In the genomic region with DNA sequence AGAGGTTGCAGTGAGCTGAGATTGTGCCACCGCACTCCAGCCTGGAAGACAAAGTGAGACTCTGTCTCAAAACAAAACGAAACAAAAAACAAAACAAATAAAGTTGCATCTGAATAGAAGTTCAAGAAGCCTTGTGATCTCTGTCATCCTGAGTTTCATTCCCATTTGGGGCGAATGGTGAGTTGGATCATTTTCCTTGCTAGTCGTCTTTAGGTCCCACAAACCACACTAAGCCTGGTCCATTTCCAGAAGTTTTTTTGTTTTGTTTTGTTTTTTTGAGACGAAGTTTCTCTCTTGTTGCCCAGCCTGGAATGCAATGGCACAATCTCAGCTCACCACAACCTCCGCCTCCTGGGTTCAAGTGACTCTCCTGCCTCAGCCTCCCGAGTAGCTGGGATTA, we compare ENCODE assay signal across 12 cellular contexts.
"Had no signal": no experiment of that assay in that cellular context is flagged by ENCODE, and none has a peak within 500 bp of the region (broad histone marks: within the 10 kb centered on the region; RNA-seq: fewer than 3 reads in every experiment).

No MANE protein-coding gene starts in this region.

- H3K9me3 Mint-ChIP-seq: activated CD4-positive, alpha-beta T cell treated with anti-CD3 and anti-CD28 coated beads, Interleukin-2, amount 10 ng/mL, durations not matched to agents 7 days and 5 days; activated naive CD4-positive, alpha-beta T cell treated with anti-CD3 and anti-CD28 coated beads, Interleukin-2, amount 10 ng/mL, durations not matched to agents 7 days and 5 days; nephron; stimulated activated naive CD8-positive, alpha-beta T cell treated with anti-CD3 and anti-CD28 coated beads, Interleukin-15, Interleukin-2, amounts not matched to agents 100 ng/mL and 50 ng/mL, for 24 hours had no signal

- H3K27ac Mint-ChIP-seq: nephron; stimulated activated naive CD8-positive, alpha-beta T cell treated with anti-CD3 and anti-CD28 coated beads, Interleukin-15, Interleukin-2, amounts not matched to agents 100 ng/mL and 50 ng/mL, for 24 hours had no signal

- ATAC-seq: gastroesophageal sphincter, heart right ventricle had no signal

- H3K4me3 Mint-ChIP-seq: activated CD4-positive, alpha-beta T cell treated with anti-CD3 and anti-CD28 coated beads, Interleukin-2, amount 10 ng/mL, durations not matched to agents 7 days and 5 days; activated naive CD4-positive, alpha-beta T cell treated with anti-CD3 and anti-CD28 coated beads, Interleukin-2, amount 10 ng/mL, durations not matched to agents 7 days and 5 days; nephron; stimulated activated naive CD8-positive, alpha-beta T cell treated with anti-CD3 and anti-CD28 coated beads, Interleukin-15, Interleukin-2, amounts not matched to agents 100 ng/mL and 50 ng/mL, for 24 hours had no signal

- H3K27me3 Mint-ChIP-seq: activated CD4-positive, alpha-beta T cell treated with anti-CD3 and anti-CD28 coated beads, Interleukin-2, amount 10 ng/mL, durations not matched to agents 7 days and 5 days; activated naive CD4-positive, alpha-beta T cell treated with anti-CD3 and anti-CD28 coated beads, Interleukin-2, amount 10 ng/mL, durations not matched to agents 7 days and 5 days; stimulated activated naive CD8-positive, alpha-beta T cell treated with anti-CD3 and anti-CD28 coated beads, Interleukin-15, Interleukin-2, amounts not matched to agents 100 ng/mL and 50 ng/mL, for 24 hours had no signal

- H3K36me3 ChIP-seq: cardiac muscle cell had no signal

- H3K9me3 ChIP-seq: gastroesophageal sphincter, heart right ventricle, upper lobe of left lung had no signal

- DNase-seq: activated CD4-positive, alpha-beta T cell treated with anti-CD3 and anti-CD28 coated beads, Interleukin-2, amount 10 ng/mL, durations not matched to agents 7 days and 5 days; activated naive CD4-positive, alpha-beta T cell treated with anti-CD3 and anti-CD28 coated beads, Interleukin-2, amount 10 ng/mL, durations not matched to agents 7 days and 5 days; activated T-cell treated with anti-CD3 and anti-CD28 coated beads for 4 hours; effector CD4-positive, alpha-beta T cell; heart right ventricle; nucleus accumbens; stimulated activated CD4-positive, alpha-beta T cell treated with anti-CD3 and anti-CD28 coated beads, Interleukin-2, amount 100 ng/mL, for 48 hours; upper lobe of left lung had no signal

- H3K27me3 ChIP-seq: cardiac muscle cell, gastroesophageal sphincter, heart right ventricle, upper lobe of left lung had no signal

- H3K4me1 Mint-ChIP-seq: activated CD4-positive, alpha-beta T cell treated with anti-CD3 and anti-CD28 coated beads, Interleukin-2, amount 10 ng/mL, durations not matched to agents 7 days and 5 days; activated naive CD4-positive, alpha-beta T cell treated with anti-CD3 and anti-CD28 coated beads, Interleukin-2, amount 10 ng/mL, durations not matched to agents 7 days and 5 days had no signal

- H3K4me1 ChIP-seq: gastroesophageal sphincter, heart right ventricle, upper lobe of left lung had no signal

- H3K4me3 ChIP-seq: cardiac muscle cell, gastroesophageal sphincter, heart right ventricle, upper lobe of left lung had no signal

- H3K27ac ChIP-seq: cardiac muscle cell, gastroesophageal sphincter, heart right ventricle, upper lobe of left lung had no signal
